Comparison of ENCODE assay signal across 19 cellular contexts in the genomic region with DNA sequence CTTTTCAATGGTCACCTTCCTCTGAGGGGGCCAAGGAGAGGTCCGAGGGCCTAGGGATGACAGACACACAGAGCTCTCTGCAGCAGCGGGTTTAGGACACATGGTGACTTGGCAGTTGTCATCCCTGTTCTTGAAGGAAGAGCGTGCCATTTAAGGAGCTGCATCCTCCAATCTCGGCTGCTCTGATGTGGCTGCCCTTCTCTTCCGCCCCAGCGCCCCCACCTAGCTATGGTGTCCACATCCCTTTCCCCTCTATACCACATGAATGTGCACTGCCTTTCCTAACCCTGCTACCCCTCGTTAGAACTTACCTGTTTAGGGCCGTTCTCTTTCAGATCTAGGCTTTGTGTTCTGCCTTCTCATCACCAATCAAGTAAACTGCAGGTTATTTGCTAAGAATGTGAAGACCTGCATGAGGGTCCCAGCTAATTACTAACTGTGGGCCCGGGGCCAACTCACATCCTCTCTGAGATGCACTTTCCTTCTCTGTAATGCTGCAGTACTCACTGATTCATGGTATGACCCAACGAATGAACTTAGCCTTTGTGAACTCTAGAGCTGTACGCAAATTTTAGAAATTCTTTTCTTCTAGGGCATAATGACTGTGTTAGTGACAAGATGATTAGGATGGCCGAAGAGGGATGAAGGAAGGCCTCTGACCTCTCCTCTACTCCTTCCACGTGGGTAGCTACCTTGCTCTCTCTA. TPM values are rescaled to one million over a fixed set of nuclear protein-coding genes. Genes with fewer than 3 reads are reported as not detected.
A peak's percentile ranks its signal among the peaks of the same experiment; 100 is the strongest.
DNase-seq lines count a peak whose midpoint lies in the region; ATAC-seq lines count a peak whose summit lies in the region.
"Had no signal": no experiment of that assay in that cellular context is flagged by ENCODE, and none has a peak within 500 bp of the region (broad histone marks: within the 10 kb centered on the region; RNA-seq: fewer than 3 reads in every experiment).

No MANE protein-coding gene starts in this region.

- peak overlapping the region; percentile 75 for H3K4me3 Mint-ChIP-seq in T-helper 17 cell
- H3K4me3 Mint-ChIP-seq in activated naive CD8-positive, alpha-beta T cell: peak overlapping the region; percentile 51
- H3K4me3 Mint-ChIP-seq: H9, nephron had no signal

- peak; percentile 2 for DNase-seq in stimulated activated CD8-positive, alpha-beta memory T cell treated with anti-CD3 and anti-CD28 coated beads, Interleukin-15, amount 100 ng/mL, for 1 hour (ENCODE audit: low read depth)
- no peak for DNase-seq in stimulated activated CD8-positive, alpha-beta memory T cell treated with anti-CD3 and anti-CD28 coated beads, Interleukin-4, amount 100 ng/mL, for 48 hours
- DNase-seq in T-helper 17 cell (peak in 2 of 3 donors; percentile 12 to 25), hypothalamus (lab: John Stamatoyannopoulos, UW) (no peak)
- peak; percentile 14 for DNase-seq in stimulated activated naive CD8-positive, alpha-beta T cell treated with anti-CD3 and anti-CD28 coated beads, Interleukin-15, Interleukin-2, amounts not matched to agents 100 U/mL and 50 U/mL, for 24 hours
- DNase-seq: colonic mucosa; foreskin fibroblast; H9; IMR-90; mesendoderm; MM.1S; NCI-H1694; NCI-H446; stimulated activated CD4-positive, alpha-beta T cell treated with anti-CD3 and anti-CD28 coated beads, Interleukin-4, amount 100 ng/mL, for 4 hours had no signal

- H3K9me3 ChIP-seq in T-helper 17 cell (ENCODE audit: control insufficient read depth, low read length, poor library complexity, severe bottlenecking): no peaks in the 10 kb centered on the region
- H3K9me3 ChIP-seq: colonic mucosa had no signal

- H3K27me3 Mint-ChIP-seq in T-helper 17 cell: no peaks in the 10 kb centered on the region
- H3K27me3 Mint-ChIP-seq in activated naive CD8-positive, alpha-beta T cell: peaks cover 10% of the 10 kb centered on the region

- no peak overlapping the region for H3K27ac Mint-ChIP-seq in T-helper 17 cell
- H3K27ac Mint-ChIP-seq in activated naive CD8-positive, alpha-beta T cell: peak overlapping the region; percentile 46
- H3K27ac Mint-ChIP-seq: H9, nephron had no signal

- H3K4me1 Mint-ChIP-seq in T-helper 17 cell: peaks cover 11% of the 10 kb centered on the region
- H3K4me1 Mint-ChIP-seq in activated naive CD8-positive, alpha-beta T cell (ENCODE audit: low read depth): peaks cover 31% of the 10 kb centered on the region
- H3K4me1 Mint-ChIP-seq: H9, nephron had no signal

- no peaks in the 10 kb centered on the region for H3K36me3 Mint-ChIP-seq in T-helper 17 cell (ENCODE audit: low read depth)
- no peaks in the 10 kb centered on the region for H3K36me3 Mint-ChIP-seq in activated naive CD8-positive, alpha-beta T cell

- H3K9me3 Mint-ChIP-seq in activated naive CD8-positive, alpha-beta T cell (ENCODE audit: low read depth): no peaks in the 10 kb centered on the region

- ATAC-seq in T-helper 17 cell (peak; percentile 97), HG03571 (IDR thresholded peaks at IDR 0.05; ENCODE audit: unreplicated experiment) (no peak), GM18502 (IDR thresholded peaks at IDR 0.05; ENCODE audit: poor library complexity, unreplicated experiment) (no peak)
- ATAC-seq in stimulated activated naive CD8-positive, alpha-beta T cell treated with anti-CD3 and anti-CD28 coated beads, Interleukin-15, Interleukin-2, amounts not matched to agents 100 U/mL and 50 U/mL, for 24 hours: no peak
- ATAC-seq: SK-N-SH treated with all-trans-retinoic acid at 6 μM for 48 hours had no signal

RNA-seq across cellular contexts. Expression of gene CHST7, which starts 38.2 kb away (rescaled TPM):
- total RNA-seq in T-helper 17 cell: 1 to 10 TPM; 6.3 to 6.6 TPM

Comparison
In these comparisons a context has a peak if more than half of its experiments do, and no peak if none do; other contexts are left out.
1. DNase-seq: peak in stimulated activated CD8-positive, alpha-beta memory T cell treated with anti-CD3 and anti-CD28 coated beads, Interleukin-15, amount 100 ng/mL, for 1 hour (single experiment), T-helper 17 cell (2 of 3) and stimulated activated naive CD8-positive, alpha-beta T cell treated with anti-CD3 and anti-CD28 coated beads, Interleukin-15, Interleukin-2, amounts not matched to agents 100 U/mL and 50 U/mL, for 24 hours (single experiment); none in stimulated activated CD8-positive, alpha-beta memory T cell treated with anti-CD3 and anti-CD28 coated beads, Interleukin-4, amount 100 ng/mL, for 48 hours (single experiment) and hypothalamus (0 of 51).